ENCODE assay signal across 1 cellular context in genomic region chr10:131926743-131927595, GRCh38.
TF ChIP-seq lines count a peak whose summit lies in the region.

No MANE protein-coding gene starts in this region.

TF ChIP-seq in K562, 482 proteins besides CTCF, POLR2A, EP300 and RAD21:
- TF ChIP-seq, protein P1, sequence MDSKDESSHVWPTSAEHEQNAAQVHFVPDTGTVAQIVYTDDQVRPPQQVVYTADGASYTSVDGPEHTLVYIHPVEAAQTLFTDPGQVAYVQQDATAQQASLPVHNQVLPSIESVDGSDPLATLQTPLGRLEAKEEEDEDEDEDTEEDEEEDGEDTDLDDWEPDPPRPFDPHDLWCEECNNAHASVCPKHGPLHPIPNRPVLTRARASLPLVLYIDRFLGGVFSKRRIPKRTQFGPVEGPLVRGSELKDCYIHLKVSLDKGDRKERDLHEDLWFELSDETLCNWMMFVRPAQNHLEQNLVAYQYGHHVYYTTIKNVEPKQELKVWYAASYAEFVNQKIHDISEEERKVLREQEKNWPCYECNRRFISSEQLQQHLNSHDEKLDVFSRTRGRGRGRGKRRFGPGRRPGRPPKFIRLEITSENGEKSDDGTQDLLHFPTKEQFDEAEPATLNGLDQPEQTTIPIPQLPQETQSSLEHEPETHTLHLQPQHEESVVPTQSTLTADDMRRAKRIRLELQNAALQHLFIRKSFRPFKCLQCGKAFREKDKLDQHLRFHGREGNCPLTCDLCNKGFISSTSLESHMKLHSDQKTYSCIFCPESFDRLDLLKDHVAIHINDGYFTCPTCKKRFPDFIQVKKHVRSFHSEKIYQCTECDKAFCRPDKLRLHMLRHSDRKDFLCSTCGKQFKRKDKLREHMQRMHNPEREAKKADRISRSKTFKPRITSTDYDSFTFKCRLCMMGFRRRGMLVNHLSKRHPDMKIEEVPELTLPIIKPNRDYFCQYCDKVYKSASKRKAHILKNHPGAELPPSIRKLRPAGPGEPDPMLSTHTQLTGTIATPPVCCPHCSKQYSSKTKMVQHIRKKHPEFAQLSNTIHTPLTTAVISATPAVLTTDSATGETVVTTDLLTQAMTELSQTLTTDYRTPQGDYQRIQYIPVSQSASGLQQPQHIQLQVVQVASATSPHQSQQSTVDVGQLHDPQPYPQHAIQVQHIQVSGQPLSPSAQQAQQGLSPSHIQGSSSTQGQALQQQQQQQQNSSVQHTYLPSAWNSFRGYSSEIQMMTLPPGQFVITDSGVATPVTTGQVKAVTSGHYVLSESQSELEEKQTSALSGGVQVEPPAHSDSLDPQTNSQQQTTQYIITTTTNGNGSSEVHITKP (IDR thresholded peaks at IDR 0.05; ENCODE audit: partially characterized antibody), result no peak
- TF ChIP-seq ZBTB33 (CRISPR knock-in tag; IDR thresholded peaks at IDR 0.05), result peak; percentile 78
TF ChIP-seq in K562: peak in this region for 1.
